ENCODE assay signal across 1 cellular context in genomic region chr22:38162881-38163843, GRCh38.
TF ChIP-seq lines count a peak whose summit lies in the region.

No MANE protein-coding gene starts in this region.

TF ChIP-seq in GM12878, 131 proteins besides CTCF, POLR2A, EP300 and RAD21 (continued from another document):
- no peak for TF ChIP-seq ZBTB11 (CRISPR knock-in tag; IDR thresholded peaks at IDR 0.05)
